ENCODE assay signal across 14 cellular contexts in genomic region chr10:7301039-7301768, GRCh38.
A peak's percentile ranks its signal among the peaks of the same experiment; 100 is the strongest.
DNase-seq lines count a peak whose midpoint lies in the region; ATAC-seq, FAIRE-seq and TF ChIP-seq lines count a peak whose summit lies in the region.
"Had no signal": no experiment of that assay in that cellular context is flagged by ENCODE, and none has a peak within 500 bp of the region (broad histone marks: within the 10 kb centered on the region; RNA-seq: fewer than 3 reads in every experiment).

No MANE protein-coding gene starts in this region.

- H3K9me3 ChIP-seq in HepG2 (ENCODE audit: low read length) (no peaks in the 10 kb centered on the region), right lobe of liver (no peaks in the 10 kb centered on the region), uterus (no peaks in the 10 kb centered on the region), WERI-Rb-1 (ENCODE audit: severe bottlenecking) (no peaks in the 10 kb centered on the region)
- H3K9me3 ChIP-seq: esophagus muscularis mucosa, pancreas had no signal

- POLR2A ChIA-PET in HepG2 (lab: Yijun Ruan, JAX) (no interaction called here), T-cell (lab: Charles Lee) (no interaction called here)

- WGBS in HepG2 (ENCODE audit: low lambda C conversion rate): 19% methylated on average over 15 of the region's 21 CpGs
- 60% methylated on average over 12 of the region's 21 CpGs for WGBS in right lobe of liver (ENCODE audit: insufficient coverage, low coverage, low lambda C conversion rate, missing lambda C conversion rate)

- H3K79me2 ChIP-seq in HepG2 (ENCODE audit: insufficient read depth, low read length): no peaks in the 10 kb centered on the region

- H4K20me1 ChIP-seq in HepG2 (ENCODE audit: insufficient read depth, low read length): no peaks in the 10 kb centered on the region

- H3K4me2 ChIP-seq in HepG2 (ENCODE audit: low read depth, low read length): no peak overlapping the region

- intact Hi-C loops in HepG2 (cut with micrococcal nuclease; ENCODE audit: unreplicated experiment) (no loop called here), right lobe of liver (cut with DNase I) (no loop called here), uterus (cut with DNase I; ENCODE audit: low total_unique reads) (no loop called here)

- in situ Hi-C loops in HepG2 (cut with HindIII; ENCODE audit: extremely low pct_ligation_motif_present, low pct_unique_long_range_greater_than_20kb): no loop called here

- H3K27ac Mint-ChIP-seq in T-cell: no peak overlapping the region

- H3K27me3 Mint-ChIP-seq in T-cell: no peaks in the 10 kb centered on the region

- no peak for TF ChIP-seq POLR2A in HepG2 (IDR thresholded peaks at IDR 0.05; ENCODE audit: insufficient read depth in 1 of 2, low read depth in 2 of 2, low read length in 2 of 2)
- no peak for TF ChIP-seq POLR2A in right lobe of liver (IDR thresholded peaks at IDR 0.05)
- TF ChIP-seq POLR2A in uterus (IDR thresholded peaks at IDR 0.05): no peak

- H3K36me3 Mint-ChIP-seq in T-cell: peaks cover 45% of the 10 kb centered on the region

- no peak for TF ChIP-seq RAD21 in HepG2 (CRISPR knock-in tag; IDR thresholded peaks at IDR 0.05)

- DNase-seq in HepG2 (ENCODE audit: low spot score) (no peak), right lobe of liver (no peak), coronary artery (ENCODE audit: low spot score) (no peak), iPS-NIHi7 (ENCODE audit: extremely low spot score) (peak; percentile 79), uterus (peak in 1 of 2 donors; percentile 30), WERI-Rb-1 (no peak), T-cell (no peak), DMS53 treated with DMSO at 0.1 percent for 48 hours (lab: John Stamatoyannopoulos, UW; ENCODE audit: unreplicated experiment) (no peak)
- DNase-seq: activated T-cell treated with anti-CD3 and anti-CD28 coated beads, Interleukin-2, amount 50 U/mL, for 48 hours; OCI-M1; pancreas; stimulated activated CD4-positive, alpha-beta T cell treated with anti-CD3 and anti-CD28 coated beads, Interleukin-4, amount 100 ng/mL, for 1 hour had no signal

- H3K4me1 ChIP-seq in HepG2 (ENCODE audit: insufficient read depth, low read length) (no peaks in the 10 kb centered on the region), right lobe of liver (no peaks in the 10 kb centered on the region), uterus (peaks cover 11 to 21% of the 10 kb centered on the region in 2 donors)
- H3K4me1 ChIP-seq: pancreas had no signal

- no peak overlapping the region for H3K9ac ChIP-seq in HepG2 (ENCODE audit: insufficient read depth, low read depth, low read length)

- H2AFZ ChIP-seq in HepG2 (ENCODE audit: low read length): no peak overlapping the region

- no TSS peak for BruUV-seq in HepG2 (replicated peaks; lab: Mats Ljungman, UMichigan)

- peaks cover 58 to 87% (median 82%) of the 10 kb centered on the region in 3 donors for H3K4me1 Mint-ChIP-seq in T-cell

- H3K4me3 Mint-ChIP-seq in T-cell: no peak overlapping the region

- TF ChIP-seq EP300 in HepG2 (IDR thresholded peaks at IDR 0.05; ENCODE audit: low read depth in 2 of 2, low read length in 2 of 2): no peak
- TF ChIP-seq EP300 in HepG2 (CRISPR knock-in tag; IDR thresholded peaks at IDR 0.05; ENCODE audit: borderline replicate concordance): no peak

- ATAC-seq in HepG2 (peak; percentile 70), right lobe of liver (no peak), T-cell (replicated peaks in 1 of 4) (no peak)

- H3K4me3 ChIP-seq in HepG2 (replicated peaks in 1 of 3; ENCODE audit: insufficient read depth in 1 of 3, low read depth in 2 of 3, low read length in 3 of 3): no peak overlapping the region
- H3K4me3 ChIP-seq in right lobe of liver: no peak overlapping the region
- peak overlapping the region; percentile 21 for H3K4me3 ChIP-seq in coronary artery
- H3K4me3 ChIP-seq in uterus: no peak overlapping the region
- H3K4me3 ChIP-seq in WERI-Rb-1 (ENCODE audit: low read depth, low read length): no peak overlapping the region
- H3K4me3 ChIP-seq: esophagus muscularis mucosa, pancreas had no signal

- CTCF ChIA-PET in HepG2 (lab: Yijun Ruan, JAX; ENCODE audit: low intra/inter-chr PET ratio, low total read pairs): no interaction called here
- CTCF ChIA-PET in T-cell (lab: Charles Lee): no interaction called here

- H3K27ac ChIP-seq in HepG2 (ENCODE audit: extremely low read length, insufficient read depth, low read length) (no peak overlapping the region), right lobe of liver (no peak overlapping the region), coronary artery (no peak overlapping the region), uterus (peak overlapping the region; percentile 62 to 63), WERI-Rb-1 (no peak overlapping the region)
- H3K27ac ChIP-seq: pancreas had no signal

- FAIRE-seq in HepG2 (lab: Jason Lieb, UNC): no peak
- FAIRE-seq: pancreas, TTC549 had no signal

- H3K27me3 ChIP-seq in HepG2 (ENCODE audit: control insufficient read depth in 1 of 2, insufficient read depth in 2 of 2, low read length in 2 of 2): peaks cover 0 to 15% of the 10 kb centered on the region in 2 experiments; a peak in 1 of 5 replicates
- no peaks in the 10 kb centered on the region for H3K27me3 ChIP-seq in right lobe of liver
- H3K27me3 ChIP-seq in uterus: no peaks in the 10 kb centered on the region
- H3K27me3 ChIP-seq in WERI-Rb-1 (ENCODE audit: insufficient read depth, low read depth, severe bottlenecking): no peaks in the 10 kb centered on the region
- H3K27me3 ChIP-seq: esophagus muscularis mucosa, pancreas had no signal

- TF ChIP-seq CTCF in HepG2 (CRISPR knock-in tag; IDR thresholded peaks at IDR 0.05) (no peak), right lobe of liver (IDR thresholded peaks at IDR 0.05) (no peak), coronary artery (IDR thresholded peaks at IDR 0.05) (no peak), uterus (IDR thresholded peaks at IDR 0.05) (peak in 1 of 4 experiments; percentile 20), WERI-Rb-1 (IDR thresholded peaks at IDR 0.05; ENCODE audit: low read depth, low read length) (no peak)

- no peaks in the 10 kb centered on the region for H3K36me3 ChIP-seq in HepG2 (replicated peaks in 1 of 2; ENCODE audit: control insufficient read depth in 1 of 2, insufficient read depth in 2 of 2, low read length in 2 of 2)
- H3K36me3 ChIP-seq in right lobe of liver: no peaks in the 10 kb centered on the region
- no peaks in the 10 kb centered on the region for H3K36me3 ChIP-seq in uterus
- no peaks in the 10 kb centered on the region for H3K36me3 ChIP-seq in WERI-Rb-1
- H3K36me3 ChIP-seq: esophagus muscularis mucosa, pancreas had no signal

- no peaks in the 10 kb centered on the region for H3K9me3 Mint-ChIP-seq in T-cell

TF ChIP-seq in HepG2, 621 proteins besides CTCF, POLR2A, EP300 and RAD21 (continues in another document):
- TF ChIP-seq ZNF510 (CRISPR knock-in tag; IDR thresholded peaks at IDR 0.05; ENCODE audit: low read depth): no peak
- no peak for TF ChIP-seq ZNF30 (CRISPR knock-in tag; IDR thresholded peaks at IDR 0.05)
- no peak for TF ChIP-seq MNT (IDR thresholded peaks at IDR 0.05)
- no peak for TF ChIP-seq XRCC5 (optimal IDR thresholded peaks at IDR 0.05; ENCODE audit: low read length)
- no peak for TF ChIP-seq AGO1 (IDR thresholded peaks at IDR 0.05; ENCODE audit: low read depth, low read length, poor library complexity, severe bottlenecking)
- no peak for TF ChIP-seq RBAK (CRISPR knock-in tag; IDR thresholded peaks at IDR 0.05)
- TF ChIP-seq NFIB (CRISPR knock-in tag; IDR thresholded peaks at IDR 0.05; ENCODE audit: borderline replicate concordance): no peak
- TF ChIP-seq NFAT5 (CRISPR knock-in tag; IDR thresholded peaks at IDR 0.05): no peak

Comparison
In these comparisons a context has a peak if more than half of its experiments do, and no peak if none do; other contexts are left out.
1. H3K27ac ChIP-seq: peak in uterus (2 of 2); none in HepG2 (single experiment), right lobe of liver (0 of 3), coronary artery (0 of 2) and WERI-Rb-1 (single experiment).